ENCODE assay signal across 9 cellular contexts in the genomic region with DNA sequence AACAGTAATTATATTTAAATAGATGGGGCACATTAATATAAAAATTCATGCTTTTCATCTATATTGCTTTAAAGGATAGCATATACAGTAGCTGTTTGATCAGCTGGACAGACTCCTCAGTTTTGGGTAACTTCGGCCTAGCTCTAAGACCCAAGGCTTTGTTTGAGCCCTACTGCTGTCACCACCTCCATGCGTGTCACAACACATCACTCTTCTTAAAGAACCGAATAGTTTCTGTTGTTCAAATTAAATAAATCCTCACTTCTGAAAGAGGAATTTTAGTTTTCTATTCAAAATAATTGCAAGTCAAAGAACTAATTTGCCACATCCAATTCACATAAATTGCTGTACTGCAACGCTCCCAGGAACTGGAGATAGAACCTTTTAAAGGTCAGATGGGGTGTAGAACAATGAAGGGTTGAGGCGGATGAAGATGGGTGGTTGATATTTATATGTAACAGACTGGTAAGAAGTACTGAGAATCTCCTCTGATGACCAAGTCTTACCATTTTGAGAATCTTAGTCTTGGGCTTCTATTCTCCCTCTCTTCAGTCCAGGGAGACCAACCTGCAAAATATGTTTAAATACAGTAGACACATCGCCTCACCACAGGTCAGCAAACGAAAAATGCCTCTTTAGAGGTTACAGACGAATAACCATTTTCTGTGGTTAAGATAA. TPM values are rescaled to one million over a fixed set of nuclear protein-coding genes. Genes with fewer than 3 reads are reported as not detected.
DNase-seq lines count a peak whose midpoint lies in the region; ATAC-seq, FAIRE-seq and TF ChIP-seq lines count a peak whose summit lies in the region.
"Had no signal": no experiment of that assay in that cellular context is flagged by ENCODE, and none has a peak within 500 bp of the region (broad histone marks: within the 10 kb centered on the region; RNA-seq: fewer than 3 reads in every experiment).

No MANE protein-coding gene starts in this region.

- H3K4me1 ChIP-seq in endothelial cell of umbilical vein (ENCODE audit: control insufficient read depth, extremely low read depth, insufficient read depth, low read length) = peaks cover 29% of the 10 kb centered on the region
- peaks cover 10% of the 10 kb centered on the region for H3K4me1 ChIP-seq in parathyroid adenoma

- BruUV-seq in endothelial cell of umbilical vein (replicated peaks; lab: Mats Ljungman, UMichigan) = no TSS peak

- dilution Hi-C loops in endothelial cell of umbilical vein (cut with MboI; ENCODE audit: extremely low pct_ligation_motif_present, low sequenced_read_pairs) = no loop called here

- intact Hi-C loops in endothelial cell of umbilical vein (cut with micrococcal nuclease) = loop anchor here (5.0 to 10.0 kb wide), 3 partner anchors 407 to 1021 kb away; partner anchors contain the start of gene SLC25A46

- H2AFZ ChIP-seq in endothelial cell of umbilical vein (ENCODE audit: low read depth, low read length) (no peak overlapping the region), parathyroid adenoma (peak overlapping the region; percentile 74)

- TF ChIP-seq CTCF in GM12865 (IDR thresholded peaks at IDR 0.05; ENCODE audit: insufficient read depth, low read depth, low read length, missing control alignments) = no peak
- no peak for TF ChIP-seq CTCF in endothelial cell of umbilical vein (IDR thresholded peaks at IDR 0.05; ENCODE audit: extremely low read depth in 1 of 2, insufficient read depth in 1 of 2, low read depth in 1 of 2, low read length in 2 of 2)
- no peak for TF ChIP-seq CTCF in parathyroid adenoma (IDR thresholded peaks at IDR 0.05)

- H3K9ac ChIP-seq in endothelial cell of umbilical vein (replicated peaks; ENCODE audit: extremely low read depth, insufficient read depth, low read length) (peak overlapping the region; percentile 100), parathyroid adenoma (no peak overlapping the region)

- H3K4me2 ChIP-seq in endothelial cell of umbilical vein (ENCODE audit: insufficient read depth, low read length) = peak overlapping the region; percentile 97
- peak overlapping the region; percentile 85 for H3K4me2 ChIP-seq in parathyroid adenoma (ENCODE audit: low read length)

- no peaks in the 10 kb centered on the region for H3K9me1 ChIP-seq in endothelial cell of umbilical vein (replicated peaks; ENCODE audit: control insufficient read depth, extremely low read depth, insufficient read depth, low read length)

- no peaks in the 10 kb centered on the region for H3K9me3 ChIP-seq in endothelial cell of umbilical vein (replicated peaks; ENCODE audit: control insufficient read depth, insufficient read depth, low read length)
- H3K9me3 ChIP-seq in parathyroid adenoma (ENCODE audit: control insufficient read depth, low read length) = no peaks in the 10 kb centered on the region
- H3K9me3 ChIP-seq: body of pancreas had no signal

- no peaks in the 10 kb centered on the region for H3K36me3 ChIP-seq in endothelial cell of umbilical vein (ENCODE audit: control insufficient read depth in 2 of 2, extremely low read depth in 1 of 2, insufficient read depth in 2 of 2, low read length in 2 of 2)
- no peaks in the 10 kb centered on the region for H3K36me3 ChIP-seq in parathyroid adenoma (ENCODE audit: control insufficient read depth, insufficient read depth, low read length)

- H4K20me1 ChIP-seq in endothelial cell of umbilical vein (replicated peaks; ENCODE audit: control insufficient read depth, extremely low read depth, insufficient read depth, low read length) = no peaks in the 10 kb centered on the region

- H3K79me2 ChIP-seq in endothelial cell of umbilical vein (ENCODE audit: control insufficient read depth, insufficient read depth, low read length) (peaks cover 36% of the 10 kb centered on the region), parathyroid adenoma (no peaks in the 10 kb centered on the region)

- no peak for TF ChIP-seq POLR2A in endothelial cell of umbilical vein (IDR thresholded peaks at IDR 0.05; ENCODE audit: low read depth, low read length)

- POLR2A ChIA-PET in endothelial cell of umbilical vein (lab: Charles Lee) = interaction anchor here (1.3 kb wide), 1 partner anchor 193 kb away, joined by 3 read pairs; no protein-coding TSS in a partner anchor

- H3K4me3 ChIP-seq in GM12865 (ENCODE audit: low read depth, low read length) (peak overlapping the region; percentile 96), endothelial cell of umbilical vein (replicated peaks in 1 of 3; ENCODE audit: insufficient read depth in 1 of 3, low read depth in 1 of 3, low read length in 3 of 3) (peak overlapping the region; percentile 80 to 100 (median 100)), parathyroid adenoma (ENCODE audit: low read depth, low read length) (peak overlapping the region; percentile 69)
- H3K4me3 ChIP-seq: body of pancreas had no signal

- CTCF ChIA-PET in endothelial cell of umbilical vein (lab: Charles Lee) = interaction anchor here (0.6 to 1.8 kb wide), 8 partner anchors 12 to 1093 kb away, joined by 3 to 16 read pairs (median 3); no protein-coding TSS in a partner anchor

- H3K27me3 ChIP-seq in endothelial cell of umbilical vein (ENCODE audit: control insufficient read depth in 2 of 2, insufficient read depth in 2 of 2, low read length in 2 of 2) = no peaks in the 10 kb centered on the region
- H3K27me3 ChIP-seq in parathyroid adenoma (ENCODE audit: control insufficient read depth, insufficient read depth, low read length) = no peaks in the 10 kb centered on the region
- H3K27me3 ChIP-seq: body of pancreas had no signal

- ATAC-seq in GM19351 (IDR thresholded peaks at IDR 0.05; ENCODE audit: unreplicated experiment) = no peak
- no peak for ATAC-seq in HG02938 (IDR thresholded peaks at IDR 0.05; ENCODE audit: unreplicated experiment)
- ATAC-seq: body of pancreas had no signal

- H3K27ac ChIP-seq in endothelial cell of umbilical vein (ENCODE audit: insufficient read depth, low read depth, low read length) (peak overlapping the region; percentile 97), parathyroid adenoma (no peak overlapping the region)

- DNase-seq in GM12865 (ENCODE audit: low read depth) (peak; percentile 13), NCI-H2227 treated with DMSO at 0.1 percent for 48 hours (lab: John Stamatoyannopoulos, UW) (peak; percentile 23), endothelial cell of umbilical vein (ENCODE audit: low read depth, low spot score) (no peak), HPDE6-E6E7 (ENCODE audit: extremely low spot score) (no peak), CD1c-positive myeloid dendritic cell (ENCODE audit: extremely low spot score) (no peak)
- DNase-seq: body of pancreas had no signal

- FAIRE-seq in endothelial cell of umbilical vein (lab: Jason Lieb, UNC) = no peak

TF ChIP-seq in endothelial cell of umbilical vein, 7 proteins besides CTCF, POLR2A, EP300 and RAD21:
- TF ChIP-seq MYC (IDR thresholded peaks at IDR 0.05; ENCODE audit: low read depth, low read length) (no peak), FOS (IDR thresholded peaks at IDR 0.05; ENCODE audit: borderline replicate concordance, insufficient read depth, low read length) (no peak), JUN (IDR thresholded peaks at IDR 0.05; ENCODE audit: borderline replicate concordance, insufficient read depth, insufficient read length, low read depth) (no peak), GATA2 (IDR thresholded peaks at IDR 0.05; ENCODE audit: insufficient read depth, insufficient read length, low read depth, low read length) (no peak), EZH2 (IDR thresholded peaks at IDR 0.05; ENCODE audit: borderline replicate concordance, low read depth, low read length, severe bottlenecking) (no peak), POLR2AphosphoS5 (IDR thresholded peaks at IDR 0.05; ENCODE audit: insufficient read depth, low read depth, low read length) (no peak)
- TF ChIP-seq, protein P1, sequence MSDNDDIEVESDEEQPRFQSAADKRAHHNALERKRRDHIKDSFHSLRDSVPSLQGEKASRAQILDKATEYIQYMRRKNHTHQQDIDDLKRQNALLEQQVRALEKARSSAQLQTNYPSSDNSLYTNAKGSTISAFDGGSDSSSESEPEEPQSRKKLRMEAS (IDR thresholded peaks at IDR 0.05; ENCODE audit: insufficient read depth, insufficient read length) = no peak

RNA-seq across cellular contexts. Expression of gene NREP, which starts 1.6 kb away (rescaled TPM):
- total RNA-seq in endothelial cell of umbilical vein = 96.7 and 107 TPM in 2 replicates
- polyA plus RNA-seq in endothelial cell of umbilical vein = 89.6 and 112 TPM in 2 replicates
- 86.4 and 91.4 TPM in 2 replicates for polyA plus RNA-seq in endothelial cell of umbilical vein (2011; cell fraction: cytosol; rRNA removed)
- polyA plus RNA-seq in endothelial cell of umbilical vein (2011; cell fraction: nucleus; rRNA removed) = 169 and 229 TPM in 2 replicates
- polyA plus RNA-seq in endothelial cell of umbilical vein (2012) = 92.6 and 93.3 TPM in 2 replicates
- polyA minus RNA-seq in endothelial cell of umbilical vein = 90.9 and 105 TPM in 2 replicates
- polyA minus RNA-seq in endothelial cell of umbilical vein (2011; cell fraction: cytosol; rRNA and poly(A)+ RNA removed) = 1.7 TPM
- polyA minus RNA-seq in endothelial cell of umbilical vein (2011; cell fraction: nucleus; rRNA and poly(A)+ RNA removed) = 274 and 382 TPM in 2 replicates

Comparison
In these comparisons a context has a peak if more than half of its experiments do, and no peak if none do; other contexts are left out.
1. DNase-seq: peak in GM12865 (single experiment) and NCI-H2227 treated with DMSO at 0.1 percent for 48 hours (single experiment); none in endothelial cell of umbilical vein (single experiment), HPDE6-E6E7 (single experiment) and CD1c-positive myeloid dendritic cell (single experiment).
2. Peak in every context shown above with its lines, with median percentiles within 50 percentile points of each other: H3K4me3 ChIP-seq.